ENCODE assay signal across 8 cellular contexts in the genomic region with DNA sequence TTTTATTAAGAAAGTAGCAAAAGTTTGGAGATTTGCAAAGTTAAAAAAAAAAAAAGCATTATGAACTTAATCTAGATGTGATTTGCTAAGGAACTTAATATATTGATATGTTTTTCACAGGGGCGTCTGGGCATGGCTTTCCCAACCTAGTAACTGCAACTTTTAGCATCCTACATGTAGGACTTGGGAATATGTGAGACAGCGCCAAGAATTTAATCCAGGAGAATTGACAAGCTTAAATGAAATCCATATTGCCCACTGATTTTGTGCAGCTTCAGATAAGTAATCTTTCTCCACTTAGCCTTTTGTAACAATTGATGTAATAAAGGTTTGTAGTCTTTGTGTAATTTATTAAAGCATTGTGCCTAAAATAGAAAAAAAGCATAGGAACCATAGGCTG. TPM values are rescaled to one million over a fixed set of nuclear protein-coding genes. Genes with fewer than 3 reads are reported as not detected.
A peak's percentile ranks its signal among the peaks of the same experiment; 100 is the strongest.
DNase-seq lines count a peak whose midpoint lies in the region; ATAC-seq and TF ChIP-seq lines count a peak whose summit lies in the region.

No MANE protein-coding gene starts in this region.

- H3K9me3 ChIP-seq in thymus (ENCODE audit: control insufficient read depth): no peaks in the 10 kb centered on the region

- H3K36me3 ChIP-seq in kidney epithelial cell (ENCODE audit: control insufficient read depth, insufficient read depth, low read length) (no peaks in the 10 kb centered on the region), thymus (ENCODE audit: control insufficient read depth, insufficient read depth) (no peaks in the 10 kb centered on the region)

- WGBS in thymus: 15% methylated on average over 2 of the region's 2 CpGs

- CTCF ChIA-PET in activated CD4-positive, alpha-beta T cell treated with anti-CD3 and anti-CD28 coated beads, Interleukin-2, amount 10 ng/mL, durations not matched to agents 7 days and 5 days (lab: Charles Lee): interaction anchor here (0.9 to 1.8 kb wide), 5 partner anchors 10 to 1475 kb away, joined by 3 to 9 read pairs (median 4); no protein-coding TSS in a partner anchor

- no peak overlapping the region for H3K27ac ChIP-seq in thymus (ENCODE audit: low read depth)

- H3K36me3 Mint-ChIP-seq in activated CD4-positive, alpha-beta T cell treated with anti-CD3 and anti-CD28 coated beads, Interleukin-2, amount 10 ng/mL, durations not matched to agents 7 days and 5 days (ENCODE audit: low read depth): peaks cover 59% of the 10 kb centered on the region
- H3K36me3 Mint-ChIP-seq in activated naive CD8-positive, alpha-beta T cell treated with anti-CD3 and anti-CD28 coated beads, Interleukin-2, amount 10 ng/mL, durations not matched to agents 7 days and 5 days: peaks cover 47% of the 10 kb centered on the region

- peak overlapping the region; percentile 82 for H3K4me3 Mint-ChIP-seq in activated CD4-positive, alpha-beta T cell treated with anti-CD3 and anti-CD28 coated beads, Interleukin-2, amount 10 ng/mL, durations not matched to agents 7 days and 5 days
- H3K4me3 Mint-ChIP-seq in activated naive CD8-positive, alpha-beta T cell treated with anti-CD3 and anti-CD28 coated beads, Interleukin-2, amount 10 ng/mL, durations not matched to agents 7 days and 5 days: peak overlapping the region; percentile 98

- no peak for DNase-seq in activated CD4-positive, alpha-beta T cell treated with anti-CD3 and anti-CD28 coated beads, Interleukin-2, amount 10 ng/mL, durations not matched to agents 7 days and 5 days
- no peak for DNase-seq in activated CD4-positive, alpha-beta T cell treated with anti-CD3 and anti-CD28 coated beads for 4 hours
- DNase-seq in activated naive CD8-positive, alpha-beta T cell treated with anti-CD3 and anti-CD28 coated beads, Interleukin-2, amount 10 ng/mL, durations not matched to agents 7 days and 5 days: no peak
- DNase-seq in kidney epithelial cell (ENCODE audit: low read depth) (no peak), HuH-7 (ENCODE audit: low spot score) (no peak)
- DNase-seq in stimulated activated naive CD4-positive, alpha-beta T cell treated with Interleukin-2 at 50 U/mL for 16 hours (lab: John Stamatoyannopoulos, UW): no peak

- H3K27ac Mint-ChIP-seq in activated CD4-positive, alpha-beta T cell treated with anti-CD3 and anti-CD28 coated beads, Interleukin-2, amount 10 ng/mL, durations not matched to agents 7 days and 5 days: peak overlapping the region; percentile 99
- peak overlapping the region; percentile 100 for H3K27ac Mint-ChIP-seq in activated naive CD8-positive, alpha-beta T cell treated with anti-CD3 and anti-CD28 coated beads, Interleukin-2, amount 10 ng/mL, durations not matched to agents 7 days and 5 days

- peaks cover 18% of the 10 kb centered on the region for H3K4me1 ChIP-seq in thymus (ENCODE audit: control insufficient read depth, insufficient read depth, low read length)

- POLR2A ChIA-PET in activated CD4-positive, alpha-beta T cell treated with anti-CD3 and anti-CD28 coated beads, Interleukin-2, amount 10 ng/mL, durations not matched to agents 7 days and 5 days (lab: Charles Lee): no interaction called here
- POLR2A ChIA-PET in activated naive CD8-positive, alpha-beta T cell treated with anti-CD3 and anti-CD28 coated beads, Interleukin-2, amount 10 ng/mL, durations not matched to agents 7 days and 5 days (lab: Charles Lee): interaction anchor here (0.7 to 4.5 kb wide), 16 partner anchors 9 to 1390 kb away, joined by 3 to 43 read pairs (median 8); partner anchors contain the start of genes AP4E1, DTWD1, FAM227B and LYSMD2

- H3K9me3 Mint-ChIP-seq in activated CD4-positive, alpha-beta T cell treated with anti-CD3 and anti-CD28 coated beads, Interleukin-2, amount 10 ng/mL, durations not matched to agents 7 days and 5 days: no peaks in the 10 kb centered on the region
- H3K9me3 Mint-ChIP-seq in activated naive CD8-positive, alpha-beta T cell treated with anti-CD3 and anti-CD28 coated beads, Interleukin-2, amount 10 ng/mL, durations not matched to agents 7 days and 5 days: no peaks in the 10 kb centered on the region

- no peaks in the 10 kb centered on the region for H3K27me3 ChIP-seq in kidney epithelial cell (ENCODE audit: control insufficient read depth, insufficient read depth, low read length)
- no peaks in the 10 kb centered on the region for H3K27me3 ChIP-seq in thymus (ENCODE audit: control insufficient read depth, insufficient read depth)

- TF ChIP-seq CTCF in kidney epithelial cell (IDR thresholded peaks at IDR 0.05; ENCODE audit: insufficient read depth, low read length, poor library complexity, severe bottlenecking): no peak

- ATAC-seq in activated naive CD8-positive, alpha-beta T cell treated with anti-CD3 and anti-CD28 coated beads, Interleukin-2, amount 10 ng/mL, durations not matched to agents 7 days and 5 days (ENCODE audit: low read depth): no peak
- no peak for ATAC-seq in HG02623 (IDR thresholded peaks at IDR 0.05; ENCODE audit: unreplicated experiment)

- no peaks in the 10 kb centered on the region for H3K27me3 Mint-ChIP-seq in activated CD4-positive, alpha-beta T cell treated with anti-CD3 and anti-CD28 coated beads, Interleukin-2, amount 10 ng/mL, durations not matched to agents 7 days and 5 days
- no peaks in the 10 kb centered on the region for H3K27me3 Mint-ChIP-seq in activated naive CD8-positive, alpha-beta T cell treated with anti-CD3 and anti-CD28 coated beads, Interleukin-2, amount 10 ng/mL, durations not matched to agents 7 days and 5 days

- H3K4me3 ChIP-seq in kidney epithelial cell (ENCODE audit: low read depth, low read length): peak overlapping the region; percentile 96
- H3K4me3 ChIP-seq in thymus (ENCODE audit: low read length): peak overlapping the region; percentile 92

- peaks cover 35% of the 10 kb centered on the region for H3K4me1 Mint-ChIP-seq in activated CD4-positive, alpha-beta T cell treated with anti-CD3 and anti-CD28 coated beads, Interleukin-2, amount 10 ng/mL, durations not matched to agents 7 days and 5 days
- H3K4me1 Mint-ChIP-seq in activated naive CD8-positive, alpha-beta T cell treated with anti-CD3 and anti-CD28 coated beads, Interleukin-2, amount 10 ng/mL, durations not matched to agents 7 days and 5 days: peaks cover 30% of the 10 kb centered on the region

RNA-seq across cellular contexts. Expression of gene GABPB1, which starts 1.0 kb away (rescaled TPM):
- total RNA-seq in activated CD4-positive, alpha-beta T cell treated with anti-CD3 and anti-CD28 coated beads, Interleukin-2, amount 10 ng/mL, durations not matched to agents 7 days and 5 days: 10 to 100 TPM; 30.0 to 34.9 TPM
- total RNA-seq in activated naive CD8-positive, alpha-beta T cell treated with anti-CD3 and anti-CD28 coated beads, Interleukin-2, amount 10 ng/mL, durations not matched to agents 7 days and 5 days: 10 to 100 TPM; 23.9 to 26.7 TPM
- 37.7 and 44.2 TPM in 2 replicates for total RNA-seq in kidney epithelial cell
- polyA plus RNA-seq in thymus: 26.5 TPM
